In genomic region chr20:63293456-63293855, GRCh38 we compare ENCODE assay signal across 29 cellular contexts. TPM values are rescaled to one million over a fixed set of nuclear protein-coding genes. Genes with fewer than 3 reads are reported as not detected.
"Had no signal": no experiment of that assay in that cellular context is flagged by ENCODE, and none has a peak within 500 bp of the region (broad histone marks: within the 10 kb centered on the region; RNA-seq: fewer than 3 reads in every experiment).

No MANE protein-coding gene starts in this region.

- H3K4me3 ChIP-seq: hepatocyte, left ventricle myocardium inferior, lower lobe of right lung, neural progenitor cell, pancreas, sigmoid colon, skin epidermis, testis, tibial nerve, upper lobe of right lung, vagina had no signal

- H3K27ac ChIP-seq: hepatocyte, left ventricle myocardium inferior, lower lobe of right lung, neural progenitor cell, pancreas, sigmoid colon, skin epidermis, testis, tibial nerve, upper lobe of right lung, vagina had no signal

- ATAC-seq: left cardiac atrium; lower lobe of right lung; natural killer cell treated with Interleukin-12 subunit alpha and Interleukin-12 subunit beta and Interleukin-15 and Interleukin-18, amount 100 ng/mL, for 72 hours; pancreas; stimulated activated naive B cell treated with anti-CD40 and anti-IgM and Interleukin-4, amounts not matched to agents 10 μg/mL and 1 μg/mL and 100 μg/mL, for 72 hours; upper lobe of right lung had no signal

- H3K4me2 ChIP-seq: hepatocyte, neural progenitor cell had no signal

- H3K27me3 ChIP-seq: testis had no signal

- H3K36me3 ChIP-seq: neural progenitor cell, vagina had no signal

- H3K4me1 ChIP-seq: lower lobe of right lung, pancreas, upper lobe of right lung, vagina had no signal

- DNase-seq: effector CD4-positive, alpha-beta T cell; endodermal cell; foreskin melanocyte; head of caudate nucleus; kidney; left cardiac atrium; left ventricle myocardium inferior; lower lobe of right lung; midbrain; occipital lobe; sigmoid colon; stimulated activated CD4-positive, alpha-beta T cell treated with anti-CD3 and anti-CD28 coated beads, Interleukin-2, amount 100 ng/mL, for 24 hours; stimulated activated CD4-positive, alpha-beta T cell treated with anti-CD3 and anti-CD28 coated beads, Interleukin-4, amount 100 ng/mL, for 4 hours; stimulated activated naive B cell treated with anti-CD40 and anti-IgM and Interleukin-4, amounts not matched to agents 10 μg/mL and 1 μg/mL and 100 μg/mL, for 72 hours; stimulated activated naive CD8-positive, alpha-beta T cell treated with anti-CD3 and anti-CD28 coated beads, Interleukin-15, amount 100 ng/mL, for 72 hours; testis; upper lobe of right lung had no signal

- FAIRE-seq: kidney, pancreas had no signal

- H3K27ac Mint-ChIP-seq: endodermal cell; memory B cell; natural killer cell treated with Interleukin-12 subunit alpha and Interleukin-12 subunit beta and Interleukin-15 and Interleukin-18, amount 100 ng/mL, for 72 hours; neural progenitor cell; progenitor cell of endocrine pancreas had no signal

- H2AFZ ChIP-seq: hepatocyte, neural progenitor cell had no signal

- H3K9ac ChIP-seq: neural progenitor cell had no signal

- H3K9me3 Mint-ChIP-seq: endodermal cell; memory B cell; natural killer cell treated with Interleukin-12 subunit alpha and Interleukin-12 subunit beta and Interleukin-15 and Interleukin-18, amount 100 ng/mL, for 72 hours; neural progenitor cell; stimulated activated naive B cell treated with anti-CD40 and anti-IgM and Interleukin-4, amounts not matched to agents 10 μg/mL and 1 μg/mL and 100 μg/mL, for 72 hours; stimulated activated naive CD8-positive, alpha-beta T cell treated with anti-CD3 and anti-CD28 coated beads, Interleukin-15, amount 100 ng/mL, for 72 hours had no signal

- H3K4me1 Mint-ChIP-seq: endodermal cell, memory B cell had no signal

- H3K36me3 Mint-ChIP-seq: natural killer cell treated with Interleukin-12 subunit alpha and Interleukin-12 subunit beta and Interleukin-15 and Interleukin-18, amount 100 ng/mL, for 72 hours; neural progenitor cell had no signal

- H3K9me3 ChIP-seq: left ventricle myocardium inferior, lower lobe of right lung, pancreas, sigmoid colon, testis, tibial nerve, upper lobe of right lung, vagina had no signal

- H3K4me3 Mint-ChIP-seq: endodermal cell; memory B cell; natural killer cell treated with Interleukin-12 subunit alpha and Interleukin-12 subunit beta and Interleukin-15 and Interleukin-18, amount 100 ng/mL, for 72 hours; neural progenitor cell; stimulated activated naive B cell treated with anti-CD40 and anti-IgM and Interleukin-4, amounts not matched to agents 10 μg/mL and 1 μg/mL and 100 μg/mL, for 72 hours; stimulated activated naive CD8-positive, alpha-beta T cell treated with anti-CD3 and anti-CD28 coated beads, Interleukin-15, amount 100 ng/mL, for 72 hours had no signal

- H3K79me2 ChIP-seq: hepatocyte had no signal

RNA-seq across cellular contexts. Expression of gene COL20A1, which starts 0.5 kb away (rescaled TPM):
- total RNA-seq: dermis microvascular lymphatic vessel endothelial cell; hepatocyte; kidney; left cardiac atrium; left ventricle myocardium inferior; lower lobe of right lung; natural killer cell treated with Interleukin-12 subunit alpha and Interleukin-12 subunit beta and Interleukin-15 and Interleukin-18, amount 100 ng/mL, for 72 hours; pancreas; sigmoid colon; subcutaneous adipose tissue; upper lobe of right lung; vagina had no signal
- polyA plus RNA-seq: esophagus, hepatocyte had no signal

RNA-seq across cellular contexts. Expression of gene NKAIN4, which starts 39.2 kb away (rescaled TPM):
- total RNA-seq: dermis microvascular lymphatic vessel endothelial cell; left cardiac atrium; left ventricle myocardium inferior; lower lobe of right lung; natural killer cell treated with Interleukin-12 subunit alpha and Interleukin-12 subunit beta and Interleukin-15 and Interleukin-18, amount 100 ng/mL, for 72 hours; pancreas; subcutaneous adipose tissue; upper lobe of right lung; vagina had no signal
- polyA plus RNA-seq: esophagus had no signal

RNA-seq across cellular contexts. Expression of gene BIRC7, which starts 57.8 kb away (rescaled TPM):
- total RNA-seq: dermis microvascular lymphatic vessel endothelial cell; endodermal cell; natural killer cell treated with Interleukin-12 subunit alpha and Interleukin-12 subunit beta and Interleukin-15 and Interleukin-18, amount 100 ng/mL, for 72 hours; occipital lobe; pancreas; progenitor cell of endocrine pancreas had no signal
